ENCODE assay signal across 9 cellular contexts in genomic region chr7:137985897-137986251, GRCh38. TPM values are rescaled to one million over a fixed set of nuclear protein-coding genes. Genes with fewer than 3 reads are reported as not detected.
DNase-seq lines count a peak whose midpoint lies in the region; ATAC-seq and TF ChIP-seq lines count a peak whose summit lies in the region.
"Had no signal": no experiment of that assay in that cellular context is flagged by ENCODE, and none has a peak within 500 bp of the region (broad histone marks: within the 10 kb centered on the region; RNA-seq: fewer than 3 reads in every experiment).

No MANE protein-coding gene starts in this region.

- H3K4me1 ChIP-seq in OCI-LY3 (ENCODE audit: low read length) = peaks cover 98% of the 10 kb centered on the region
- peaks cover 14 to 91% (median 69%) of the 10 kb centered on the region in 6 donors for H3K4me1 ChIP-seq in spleen
- H3K4me1 ChIP-seq in mucosa of descending colon (ENCODE audit: low read depth) = peaks cover 17% of the 10 kb centered on the region
- H3K4me1 ChIP-seq in PC-3 (ENCODE audit: insufficient read depth, low read length) = peaks cover 12% of the 10 kb centered on the region

- H4K20me1 ChIP-seq in OCI-LY3 (ENCODE audit: insufficient read depth, low read length) (peaks cover 18% of the 10 kb centered on the region), PC-3 (ENCODE audit: low read length) (no peaks in the 10 kb centered on the region)

- H3F3A ChIP-seq in PC-3 (ENCODE audit: low read length, unreplicated experiment) = no peaks in the 10 kb centered on the region

- ATAC-seq in GM18868 (IDR thresholded peaks at IDR 0.05; ENCODE audit: unreplicated experiment) (peak; percentile 51), HG02588 (IDR thresholded peaks at IDR 0.05; ENCODE audit: unreplicated experiment) (peak; percentile 35), mucosa of descending colon (no peak), PC-3 (no peak)

- no peaks in the 10 kb centered on the region for H3K9me2 ChIP-seq in PC-3 (replicated peaks; ENCODE audit: low read length)

- H3K4me2 ChIP-seq in OCI-LY3 (ENCODE audit: low read length) (peak overlapping the region; percentile 95), PC-3 (ENCODE audit: low read length) (no peak overlapping the region)

- H3K27ac ChIP-seq in OCI-LY3 (ENCODE audit: low read length) (peak overlapping the region; percentile 99), spleen (peak overlapping the region; percentile 16 to 89 (median 64)), PC-3 (ENCODE audit: low read length) (no peak overlapping the region)

- DNase-seq in spleen (no peak), mucosa of descending colon (no peak), PC-3 (no peak), cerebellar nuclear complex (lab: John Stamatoyannopoulos, UW) (no peak), SIG-M5 (lab: John Stamatoyannopoulos, UW) (no peak)

- no peaks in the 10 kb centered on the region for H3K27me3 ChIP-seq in OCI-LY3 (ENCODE audit: low read depth, low read length)
- H3K27me3 ChIP-seq in spleen (replicated peaks in 1 of 7) = no peaks in the 10 kb centered on the region
- H3K27me3 ChIP-seq in PC-3 (ENCODE audit: low read length) = no peaks in the 10 kb centered on the region

- H3K79me2 ChIP-seq in OCI-LY3 (ENCODE audit: low read length) = peaks cover 97% of the 10 kb centered on the region
- H3K79me2 ChIP-seq in PC-3 (ENCODE audit: low read length) = peaks cover 27% of the 10 kb centered on the region

- no peak overlapping the region for H2AFZ ChIP-seq in OCI-LY3 (ENCODE audit: low read depth, low read length)
- H2AFZ ChIP-seq in PC-3 (ENCODE audit: low read length) = no peak overlapping the region

- H3K9ac ChIP-seq in OCI-LY3 (ENCODE audit: low read length) = peak overlapping the region; percentile 93
- no peak overlapping the region for H3K9ac ChIP-seq in PC-3 (ENCODE audit: low read length)

- no peak for TF ChIP-seq POLR2A in spleen (IDR thresholded peaks at IDR 0.05)

- no TSS peak for BruUV-seq in PC-3 (replicated peaks; lab: Mats Ljungman, UMichigan)

- H3K4me3 ChIP-seq in OCI-LY3 (ENCODE audit: low read length) (peak overlapping the region; percentile 69), spleen (no peak overlapping the region), mucosa of descending colon (no peak overlapping the region), PC-3 (ENCODE audit: low read length) (no peak overlapping the region)
- H3K4me3 ChIP-seq: skin epidermis had no signal

- CTCF ChIA-PET in PC-3 (lab: Charles Lee) = no interaction called here

- WGBS in spleen, 5 donors = 72 to 76% (median 74%) methylated on average over 3 of the region's 3 CpGs

- intact Hi-C loops in spleen (cut with DNase I; ENCODE audit: low total_unique reads) (no loop called here), mucosa of descending colon (cut with DNase I, micrococcal nuclease) (no loop called here), PC-3 (cut with micrococcal nuclease) (no loop called here)

- POLR2A ChIA-PET in PC-3 (lab: Charles Lee; ENCODE audit: unreplicated experiment) = no interaction called here

- H3K36me3 ChIP-seq in OCI-LY3 (replicated peaks; ENCODE audit: low read depth, low read length) = peaks cover 36% of the 10 kb centered on the region
- H3K36me3 ChIP-seq in spleen = peaks cover 0 to 18% (median 0%) of the 10 kb centered on the region in 6 donors
- no peaks in the 10 kb centered on the region for H3K36me3 ChIP-seq in mucosa of descending colon (ENCODE audit: low read depth)
- H3K36me3 ChIP-seq in PC-3 (ENCODE audit: low read depth, low read length) = no peaks in the 10 kb centered on the region; the same call in 1 of the 2 replicates

- H3K9me3 ChIP-seq in OCI-LY3 (ENCODE audit: insufficient read depth, low read length) = peaks cover 10% of the 10 kb centered on the region
- H3K9me3 ChIP-seq in spleen = peaks cover 0 to 17% (median 14%) of the 10 kb centered on the region in 8 donors
- H3K9me3 ChIP-seq in mucosa of descending colon = no peaks in the 10 kb centered on the region
- H3K9me3 ChIP-seq in PC-3 (ENCODE audit: low read length) = no peaks in the 10 kb centered on the region

- TF ChIP-seq CTCF in OCI-LY3 (IDR thresholded peaks at IDR 0.05; ENCODE audit: low read depth, low read length) (peak; percentile 35), spleen (IDR thresholded peaks at IDR 0.05 in 8 of 11, conservative IDR thresholded peaks at IDR 0.05 in 3 of 11) (peak in 1 of 11 experiments; percentile 8), mucosa of descending colon (IDR thresholded peaks at IDR 0.05) (no peak), PC-3 (conservative IDR thresholded peaks at IDR 0.05; ENCODE audit: low read depth, low read length) (no peak)

RNA-seq across cellular contexts. Expression of gene CREB3L2, which starts 16.0 kb away (rescaled TPM):
- total RNA-seq in spleen (10 to 100 TPM; 29.3 to 68.4 (median 44.9) TPM), mucosa of descending colon (10 to 100 TPM; 15.8 to 54.3 (median 40.6) TPM), PC-3 (2014; rRNA removed) (9.3 and 18.1 TPM in 2 replicates)
- 1 to 10 TPM; 3.5 to 6.1 (median 5.4) TPM for polyA plus RNA-seq in spleen

Comparison
In these comparisons a context has a peak if more than half of its experiments do, and no peak if none do; other contexts are left out.
1. ATAC-seq: peak in GM18868 (single experiment) and HG02588 (single experiment); none in mucosa of descending colon (single experiment) and PC-3 (single experiment).